Comparison of ENCODE assay signal across 23 cellular contexts in genomic region chr4:11105715-11106114, GRCh38.
"Had no signal": no experiment of that assay in that cellular context is flagged by ENCODE, and none has a peak within 500 bp of the region (broad histone marks: within the 10 kb centered on the region; RNA-seq: fewer than 3 reads in every experiment).

No MANE protein-coding gene starts in this region.

- H3K27ac Mint-ChIP-seq: activated CD8-positive, alpha-beta T cell treated with anti-CD3 and anti-CD28 coated beads, Interleukin-2, amount 10 ng/mL, durations not matched to agents 7 days and 5 days; activated naive CD4-positive, alpha-beta T cell treated with anti-CD3 and anti-CD28 coated beads, Interleukin-2, amount 10 ng/mL, durations not matched to agents 7 days and 5 days; activated naive CD8-positive, alpha-beta T cell treated with anti-CD3 and anti-CD28 coated beads for 36 hours; T-helper 17 cell had no signal

- ATAC-seq: activated CD8-positive, alpha-beta T cell treated with anti-CD3 and anti-CD28 coated beads, Interleukin-2, amount 10 ng/mL, durations not matched to agents 7 days and 5 days; PC-3; T-helper 17 cell had no signal

- H3K9me3 Mint-ChIP-seq: activated naive CD8-positive, alpha-beta T cell treated with anti-CD3 and anti-CD28 coated beads for 36 hours had no signal

- DNase-seq: activated CD4-positive, alpha-beta T cell treated with anti-CD3 and anti-CD28 coated beads for 48 hours; activated CD4-positive, alpha-beta T cell treated with anti-CD3 and anti-CD28 coated beads, Interleukin-2, amount 50 U/mL, for 4 hours; activated CD8-positive, alpha-beta memory T cell treated with anti-CD3 and anti-CD28 coated beads, Interleukin-2, amount 50 U/mL, for 48 hours; activated CD8-positive, alpha-beta T cell treated with anti-CD3 and anti-CD28 coated beads, Interleukin-2, amount 10 ng/mL, durations not matched to agents 7 days and 5 days; activated gamma-delta T cell; activated naive CD4-positive, alpha-beta T cell treated with anti-CD3 and anti-CD28 coated beads, Interleukin-2, amount 10 ng/mL, durations not matched to agents 7 days and 5 days; activated naive CD8-positive, alpha-beta T cell treated with anti-CD3 and anti-CD28 coated beads for 36 hours; activated T-cell treated with anti-CD3 and anti-CD28 coated beads, Interleukin-2, amount 50 U/mL, for 1 hour; cerebellar nuclear complex; KG1; NCI-H1048; NCI-H1930; NCI-H2171; NCI-H2227 treated with DMSO at 0.1 percent for 48 hours; NCI-H446 treated with DMSO at 0.1 percent for 48 hours; NCI-H524 treated with DMSO at 0.1 percent for 48 hours; NCI-H748 treated with DMSO at 0.1 percent for 48 hours; SHP77 treated with DMSO at 0.1 percent for 48 hours; T-helper 17 cell; T-helper 9 cell had no signal

- H3K4me1 Mint-ChIP-seq: activated naive CD4-positive, alpha-beta T cell treated with anti-CD3 and anti-CD28 coated beads, Interleukin-2, amount 10 ng/mL, durations not matched to agents 7 days and 5 days; activated naive CD8-positive, alpha-beta T cell treated with anti-CD3 and anti-CD28 coated beads for 36 hours; T-helper 17 cell had no signal

- H3K4me3 Mint-ChIP-seq: activated CD8-positive, alpha-beta T cell treated with anti-CD3 and anti-CD28 coated beads, Interleukin-2, amount 10 ng/mL, durations not matched to agents 7 days and 5 days; activated naive CD4-positive, alpha-beta T cell treated with anti-CD3 and anti-CD28 coated beads, Interleukin-2, amount 10 ng/mL, durations not matched to agents 7 days and 5 days; activated naive CD8-positive, alpha-beta T cell treated with anti-CD3 and anti-CD28 coated beads for 36 hours; IgD-negative memory B cell; T-helper 17 cell had no signal

- H3K27me3 Mint-ChIP-seq: activated naive CD4-positive, alpha-beta T cell treated with anti-CD3 and anti-CD28 coated beads, Interleukin-2, amount 10 ng/mL, durations not matched to agents 7 days and 5 days; activated naive CD8-positive, alpha-beta T cell treated with anti-CD3 and anti-CD28 coated beads for 36 hours; IgD-negative memory B cell; T-helper 17 cell had no signal

- H3K27ac ChIP-seq: VCaP had no signal

- H3K36me3 Mint-ChIP-seq: activated naive CD4-positive, alpha-beta T cell treated with anti-CD3 and anti-CD28 coated beads, Interleukin-2, amount 10 ng/mL, durations not matched to agents 7 days and 5 days; activated naive CD8-positive, alpha-beta T cell treated with anti-CD3 and anti-CD28 coated beads for 36 hours had no signal
